Comparison of ENCODE assay signal across 8 cellular contexts in genomic region chr18:12420831-12421421, GRCh38. TPM values are rescaled to one million over a fixed set of nuclear protein-coding genes. Genes with fewer than 3 reads are reported as not detected.
DNase-seq lines count a peak whose midpoint lies in the region; ATAC-seq and TF ChIP-seq lines count a peak whose summit lies in the region.

No MANE protein-coding gene starts in this region.

- peak overlapping the region; percentile 68 for H3K4me3 Mint-ChIP-seq in Caco-2 (ENCODE audit: unreplicated experiment)
- H3K4me3 Mint-ChIP-seq in activated CD8-positive, alpha-beta T cell treated with anti-CD3 and anti-CD28 coated beads, Interleukin-2, amount 10 ng/mL, durations not matched to agents 7 days and 5 days = peak overlapping the region; percentile 68

- BruUV-seq in Caco-2 (replicated peaks; lab: Mats Ljungman, UMichigan) = no TSS peak

- H3K4me3 ChIP-seq in Caco-2 (ENCODE audit: low read depth, low read length) (no peak overlapping the region), iPS-20b (ENCODE audit: low read length) (peak overlapping the region; percentile 57), uterus (peak overlapping the region; percentile 41 to 51)

- CTCF ChIA-PET in Caco-2 (lab: Charles Lee) = no interaction called here
- CTCF ChIA-PET in activated CD8-positive, alpha-beta T cell treated with anti-CD3 and anti-CD28 coated beads, Interleukin-2, amount 10 ng/mL, durations not matched to agents 7 days and 5 days (lab: Charles Lee) = no interaction called here

- H3K36me3 ChIP-seq in Caco-2 (ENCODE audit: control insufficient read depth, insufficient read depth, low read length) (no peaks in the 10 kb centered on the region), iPS-20b (ENCODE audit: insufficient read depth, low read depth, low read length) (peaks cover 9% of the 10 kb centered on the region; the same call in 1 of the 2 replicates), uterus (no peaks in the 10 kb centered on the region)

- no peak overlapping the region for H3K27ac ChIP-seq in iPS-20b (ENCODE audit: low read length)
- peak overlapping the region in 1 of 2 donors; percentile 65 for H3K27ac ChIP-seq in uterus

- no peaks in the 10 kb centered on the region for H3K9me3 Mint-ChIP-seq in Caco-2 (ENCODE audit: unreplicated experiment)
- H3K9me3 Mint-ChIP-seq in activated CD8-positive, alpha-beta T cell treated with anti-CD3 and anti-CD28 coated beads, Interleukin-2, amount 10 ng/mL, durations not matched to agents 7 days and 5 days (ENCODE audit: insufficient read depth) = no peaks in the 10 kb centered on the region

- no peak for DNase-seq in Caco-2
- DNase-seq in KBM-7 = peak; percentile 83
- no peak for DNase-seq in activated CD8-positive, alpha-beta T cell treated with anti-CD3 and anti-CD28 coated beads, Interleukin-2, amount 10 ng/mL, durations not matched to agents 7 days and 5 days
- peak in 1 of 2 donors; percentile 27 for DNase-seq in uterus
- no peak for DNase-seq in A172 (ENCODE audit: low spot score)
- no peak for DNase-seq in activated CD4-positive, alpha-beta T cell treated with anti-CD3 and anti-CD28 coated beads, Interleukin-2, amount 50 U/mL, for 1 hour

- no peak for TF ChIP-seq POLR2A in uterus (IDR thresholded peaks at IDR 0.05)

- in situ Hi-C loops in KBM-7 (cut with MboI; ENCODE audit: low pct_unique_long_range_greater_than_20kb, low sequenced_read_pairs) = loop anchor here (25.0 kb wide), 1 partner anchor 516 kb away; the partner anchor contains the start of gene SEH1L

- H3K9ac ChIP-seq in iPS-20b (ENCODE audit: low read depth, low read length) = peak overlapping the region; percentile 56; the same call in 1 of the 2 replicates

- no peak for TF ChIP-seq CTCF in Caco-2 (IDR thresholded peaks at IDR 0.05; ENCODE audit: insufficient read depth in 1 of 2, low read depth in 1 of 2, low read length in 1 of 2, severe bottlenecking in 1 of 2, unreplicated experiment in 1 of 2)
- no peak for TF ChIP-seq CTCF in uterus (IDR thresholded peaks at IDR 0.05)

- H3K27me3 ChIP-seq in Caco-2 (replicated peaks; ENCODE audit: control insufficient read depth, insufficient read depth, low read length) (no peaks in the 10 kb centered on the region), iPS-20b (ENCODE audit: insufficient read depth, low read length) (no peaks in the 10 kb centered on the region), uterus (no peaks in the 10 kb centered on the region)

- no peak for ATAC-seq in activated CD8-positive, alpha-beta T cell treated with anti-CD3 and anti-CD28 coated beads, Interleukin-2, amount 10 ng/mL, durations not matched to agents 7 days and 5 days
- ATAC-seq in HG02642 (IDR thresholded peaks at IDR 0.05; ENCODE audit: poor library complexity, unreplicated experiment) = no peak

- H3K4me1 ChIP-seq in Caco-2 (no peaks in the 10 kb centered on the region; the same call in 1 of the 2 replicates), iPS-20b (ENCODE audit: insufficient read depth, low read length) (peaks cover 8% of the 10 kb centered on the region; the same call in 1 of the 2 replicates), uterus (peaks cover 0 to 4% of the 10 kb centered on the region in 2 donors)

- H3K36me3 Mint-ChIP-seq in Caco-2 (ENCODE audit: insufficient read depth, unreplicated experiment) = peaks cover 6% of the 10 kb centered on the region
- H3K36me3 Mint-ChIP-seq in activated CD8-positive, alpha-beta T cell treated with anti-CD3 and anti-CD28 coated beads, Interleukin-2, amount 10 ng/mL, durations not matched to agents 7 days and 5 days (ENCODE audit: low read depth) = peaks cover 5% of the 10 kb centered on the region

- H3K9me3 ChIP-seq in Caco-2 (no peaks in the 10 kb centered on the region), iPS-20b (ENCODE audit: insufficient read depth, low read depth, low read length) (no peaks in the 10 kb centered on the region), uterus (no peaks in the 10 kb centered on the region)

- intact Hi-C loops in Caco-2 (cut with micrococcal nuclease; ENCODE audit: unreplicated experiment) (no loop called here), uterus (cut with DNase I; ENCODE audit: low total_unique reads) (no loop called here)

- POLR2A ChIA-PET in Caco-2 (lab: Charles Lee) = no interaction called here
- POLR2A ChIA-PET in activated CD8-positive, alpha-beta T cell treated with anti-CD3 and anti-CD28 coated beads, Interleukin-2, amount 10 ng/mL, durations not matched to agents 7 days and 5 days (lab: Charles Lee) = no interaction called here

- H3K27ac Mint-ChIP-seq in Caco-2 (ENCODE audit: unreplicated experiment) = peak overlapping the region; percentile 53
- peak overlapping the region; percentile 64 for H3K27ac Mint-ChIP-seq in activated CD8-positive, alpha-beta T cell treated with anti-CD3 and anti-CD28 coated beads, Interleukin-2, amount 10 ng/mL, durations not matched to agents 7 days and 5 days

- H3K4me1 Mint-ChIP-seq in Caco-2 (ENCODE audit: low read depth, unreplicated experiment) = peaks cover 6% of the 10 kb centered on the region
- peaks cover 14% of the 10 kb centered on the region for H3K4me1 Mint-ChIP-seq in activated CD8-positive, alpha-beta T cell treated with anti-CD3 and anti-CD28 coated beads, Interleukin-2, amount 10 ng/mL, durations not matched to agents 7 days and 5 days (ENCODE audit: low read depth)

- no peaks in the 10 kb centered on the region for H3K27me3 Mint-ChIP-seq in Caco-2 (ENCODE audit: insufficient read depth, unreplicated experiment)
- H3K27me3 Mint-ChIP-seq in activated CD8-positive, alpha-beta T cell treated with anti-CD3 and anti-CD28 coated beads, Interleukin-2, amount 10 ng/mL, durations not matched to agents 7 days and 5 days (ENCODE audit: low read depth) = no peaks in the 10 kb centered on the region

RNA-seq across cellular contexts. Expression of gene PRELID3A, which starts 13.2 kb away (rescaled TPM):
- total RNA-seq in Caco-2 (2022) = 6.4 and 7.0 TPM in 2 replicates
- 1 to 10 TPM; 4.8 to 6.1 TPM for total RNA-seq in activated CD8-positive, alpha-beta T cell treated with anti-CD3 and anti-CD28 coated beads, Interleukin-2, amount 10 ng/mL, durations not matched to agents 7 days and 5 days
- total RNA-seq in uterus = 1 to 10 TPM in 2 of 4 donors, under 1 TPM in 1, not detected in 1; 0.26 to 7.9 (median 7.7) TPM
- total RNA-seq in A172 (2014; rRNA removed; shearing (Covaris generic)) = 5.7 and 20.0 TPM in 2 replicates

RNA-seq across cellular contexts. Expression of gene AFG3L2, which starts 43.9 kb away (rescaled TPM):
- total RNA-seq in Caco-2 (2022) (69.8 and 72.0 TPM in 2 replicates), uterus (10 to 100 TPM; 18.5 to 53.1 (median 33.7) TPM)
- total RNA-seq in activated CD8-positive, alpha-beta T cell treated with anti-CD3 and anti-CD28 coated beads, Interleukin-2, amount 10 ng/mL, durations not matched to agents 7 days and 5 days = 10 to 100 TPM; 40.6 to 44.3 TPM
- total RNA-seq in A172 (2014; rRNA removed; shearing (Covaris generic)) = 94.3 and 98.5 TPM in 2 replicates
